Comparison of ENCODE assay signal across 28 cellular contexts in the genomic region with DNA sequence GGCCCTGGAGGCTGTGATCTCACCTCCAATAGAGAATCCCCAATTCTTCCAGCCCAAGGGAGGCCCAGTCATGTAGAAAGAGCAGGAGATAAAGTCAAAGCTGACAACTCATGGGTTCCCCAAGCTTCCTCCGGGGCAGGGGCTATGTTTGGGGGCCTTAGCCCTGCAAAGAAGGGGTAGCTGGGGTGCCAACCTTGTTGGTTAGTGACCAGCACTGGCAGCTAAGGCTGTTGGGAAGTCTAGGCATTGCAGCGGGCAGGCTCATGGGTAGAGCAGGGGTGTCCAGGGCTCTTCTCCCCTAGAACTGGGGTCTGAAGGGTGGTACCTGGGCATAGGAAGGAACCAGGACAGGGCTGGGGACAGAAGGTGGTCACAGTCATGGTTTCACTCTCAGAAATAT. TPM values are rescaled to one million over a fixed set of nuclear protein-coding genes. Genes with fewer than 3 reads are reported as not detected.
DNase-seq lines count a peak whose midpoint lies in the region; ATAC-seq and TF ChIP-seq lines count a peak whose summit lies in the region.
"Had no signal": no experiment of that assay in that cellular context is flagged by ENCODE, and none has a peak within 500 bp of the region (broad histone marks: within the 10 kb centered on the region; RNA-seq: fewer than 3 reads in every experiment).

No MANE protein-coding gene starts in this region.

- H3K4me1 ChIP-seq in lower lobe of right lung: peaks cover 34% of the 10 kb centered on the region
- H3K4me1 ChIP-seq in thoracic aorta (ENCODE audit: control insufficient read depth in 1 of 2, low read depth in 2 of 2): peaks cover 23 to 46% of the 10 kb centered on the region in 2 donors

- no peaks in the 10 kb centered on the region for H3K9me3 Mint-ChIP-seq in endothelial cell (ENCODE audit: unreplicated experiment)
- H3K9me3 Mint-ChIP-seq: activated naive CD8-positive, alpha-beta T cell treated with anti-CD3 and anti-CD28 coated beads, Interleukin-2, amount 10 ng/mL, durations not matched to agents 7 days and 5 days; activated T-helper 1 cell treated with anti-CD3 and anti-CD28 coated beads, Interleukin-12 subunit alpha, Interleukin-12 subunit beta, Interleukin-2, Interleukin-4 antibody, amounts not matched to agents 30 ng/mL and 10 ng/mL and 1 ng/mL, durations not matched to agents 14 hours and 24 hours and 36 hours; dendritic cell treated with granulocyte-macrophage colony-stimulating factor and Interleukin-4, amounts not matched to agents 40 ng/mL and 50 ng/mL, for 4 days; immature natural killer cell; naive thymus-derived CD8-positive, alpha-beta T cell had no signal

- H3K27me3 ChIP-seq in lower lobe of right lung (ENCODE audit: low read depth) (no peaks in the 10 kb centered on the region), thoracic aorta (replicated peaks; ENCODE audit: insufficient read depth) (no peaks in the 10 kb centered on the region)
- H3K27me3 ChIP-seq: body of pancreas, Peyer's patch, transverse colon had no signal

- H3K4me3 Mint-ChIP-seq in endothelial cell (ENCODE audit: unreplicated experiment): peak overlapping the region; percentile 47
- H3K4me3 Mint-ChIP-seq: activated naive CD8-positive, alpha-beta T cell treated with anti-CD3 and anti-CD28 coated beads, Interleukin-2, amount 10 ng/mL, durations not matched to agents 7 days and 5 days; activated T-helper 1 cell treated with anti-CD3 and anti-CD28 coated beads, Interleukin-12 subunit alpha, Interleukin-12 subunit beta, Interleukin-2, Interleukin-4 antibody, amounts not matched to agents 30 ng/mL and 10 ng/mL and 1 ng/mL, durations not matched to agents 14 hours and 24 hours and 36 hours; dendritic cell treated with granulocyte-macrophage colony-stimulating factor and Interleukin-4, amounts not matched to agents 40 ng/mL and 50 ng/mL, for 4 days; immature natural killer cell; naive thymus-derived CD8-positive, alpha-beta T cell had no signal

- no peaks in the 10 kb centered on the region for H3K9me3 ChIP-seq in lower lobe of right lung
- no peaks in the 10 kb centered on the region for H3K9me3 ChIP-seq in thoracic aorta
- H3K9me3 ChIP-seq: body of pancreas, Peyer's patch, transverse colon had no signal

- intact Hi-C loops in lower lobe of right lung (cut with DNase I): no loop called here

- peak; percentile 12 for DNase-seq in activated CD4-positive, CD25-positive, alpha-beta regulatory T cell treated with anti-CD3 and anti-CD28 coated beads, Interleukin-2, amount 50 U/mL, for 72 hours
- DNase-seq in activated CD4-positive, CD25-positive, alpha-beta regulatory T cell (lab: John Stamatoyannopoulos, UW): no peak
- no peak for DNase-seq in endothelial cell (ENCODE audit: low spot score)
- peak; percentile 13 for DNase-seq in lower lobe of right lung
- DNase-seq in thoracic aorta (ENCODE audit: low spot score): no peak
- DNase-seq in kidney tubule cell (ENCODE audit: low spot score): no peak
- DNase-seq: 8988T; activated naive CD8-positive, alpha-beta T cell treated with anti-CD3 and anti-CD28 coated beads, Interleukin-2, amount 10 ng/mL, durations not matched to agents 7 days and 5 days; COR-L47; immature natural killer cell; Kasumi-1; mesendoderm; NCI-H1092 treated with DMSO at 0.1 percent for 48 hours; NCI-H2081; NCI-H446; stimulated activated naive CD8-positive, alpha-beta T cell treated with anti-CD3 and anti-CD28 coated beads, Interleukin-15, Interleukin-2, amounts not matched to agents 100 U/mL and 50 U/mL, for 24 hours; transverse colon had no signal

- H3K27ac ChIP-seq in lower lobe of right lung (peak overlapping the region; percentile 28), thoracic aorta (peak overlapping the region; percentile 90 to 91)
- H3K27ac ChIP-seq: body of pancreas, parathyroid adenoma, Peyer's patch had no signal

- H3K27me3 Mint-ChIP-seq in endothelial cell (ENCODE audit: unreplicated experiment): peaks cover 9% of the 10 kb centered on the region

- H3K36me3 Mint-ChIP-seq in endothelial cell (ENCODE audit: low read depth, unreplicated experiment): peaks cover 16% of the 10 kb centered on the region
- H3K36me3 Mint-ChIP-seq: activated naive CD8-positive, alpha-beta T cell treated with anti-CD3 and anti-CD28 coated beads, Interleukin-2, amount 10 ng/mL, durations not matched to agents 7 days and 5 days; immature natural killer cell; naive thymus-derived CD8-positive, alpha-beta T cell had no signal

- no peak overlapping the region for H3K4me3 ChIP-seq in lower lobe of right lung
- H3K4me3 ChIP-seq in thoracic aorta: no peak overlapping the region
- H3K4me3 ChIP-seq: body of pancreas, Peyer's patch, transverse colon had no signal

- TF ChIP-seq CTCF in endothelial cell (IDR thresholded peaks at IDR 0.05; ENCODE audit: unreplicated experiment): no peak
- no peak for TF ChIP-seq CTCF in lower lobe of right lung (IDR thresholded peaks at IDR 0.05)
- no peak for TF ChIP-seq CTCF in thoracic aorta (IDR thresholded peaks at IDR 0.05)

- H3K27ac Mint-ChIP-seq in endothelial cell (ENCODE audit: unreplicated experiment): no peak overlapping the region
- H3K27ac Mint-ChIP-seq: activated naive CD8-positive, alpha-beta T cell treated with anti-CD3 and anti-CD28 coated beads, Interleukin-2, amount 10 ng/mL, durations not matched to agents 7 days and 5 days; activated T-helper 1 cell treated with anti-CD3 and anti-CD28 coated beads, Interleukin-12 subunit alpha, Interleukin-12 subunit beta, Interleukin-2, Interleukin-4 antibody, amounts not matched to agents 30 ng/mL and 10 ng/mL and 1 ng/mL, durations not matched to agents 14 hours and 24 hours and 36 hours; dendritic cell treated with granulocyte-macrophage colony-stimulating factor and Interleukin-4, amounts not matched to agents 40 ng/mL and 50 ng/mL, for 4 days; immature natural killer cell; naive thymus-derived CD8-positive, alpha-beta T cell had no signal

- H3K36me3 ChIP-seq in lower lobe of right lung: peaks cover 41% of the 10 kb centered on the region
- peaks cover 31% of the 10 kb centered on the region for H3K36me3 ChIP-seq in thoracic aorta
- H3K36me3 ChIP-seq: transverse colon had no signal

- peaks cover 21% of the 10 kb centered on the region for H3K4me1 Mint-ChIP-seq in endothelial cell (ENCODE audit: unreplicated experiment)

- ATAC-seq in lower lobe of right lung (no peak), thoracic aorta (ENCODE audit: insufficient number of reproducible peaks, low FRiP score, low read depth) (no peak), GM18861 (IDR thresholded peaks at IDR 0.05; ENCODE audit: unreplicated experiment) (no peak), GM21515 (IDR thresholded peaks at IDR 0.05; ENCODE audit: unreplicated experiment) (no peak)
- ATAC-seq: activated CD4-positive, CD25-positive, alpha-beta regulatory T cell treated with anti-CD3 and anti-CD28 coated beads, Interleukin-2, amount 50 U/mL, for 24 hours; body of pancreas; HCT116; naive thymus-derived CD8-positive, alpha-beta T cell; stimulated activated naive CD8-positive, alpha-beta T cell treated with anti-CD3 and anti-CD28 coated beads, Interleukin-15, Interleukin-2, amounts not matched to agents 100 U/mL and 50 U/mL, for 24 hours had no signal

RNA-seq across cellular contexts. Expression of a gene that starts 36.4 kb away (rescaled TPM):
- total RNA-seq in endothelial cell (ENCODE audit: unreplicated experiment) (216 TPM), lower lobe of right lung (362 TPM), thoracic aorta (100 to 1,000 TPM; 371 to 755 TPM)
- total RNA-seq: activated CD8-positive, alpha-beta memory T cell treated with anti-CD3 and anti-CD28 coated beads for 36 hours; activated T-helper 1 cell treated with anti-CD3 and anti-CD28 coated beads, Interleukin-12 subunit alpha, Interleukin-12 subunit beta, Interleukin-2, Interleukin-4 antibody, amounts not matched to agents 30 ng/mL and 10 ng/mL and 1 ng/mL, durations not matched to agents 14 hours and 24 hours and 36 hours; naive thymus-derived CD8-positive, alpha-beta T cell had no signal

Comparison
In these comparisons a context has a peak if more than half of its experiments do, and no peak if none do; other contexts are left out.
1. DNase-seq: peak in activated CD4-positive, CD25-positive, alpha-beta regulatory T cell treated with anti-CD3 and anti-CD28 coated beads, Interleukin-2, amount 50 U/mL, for 72 hours (single experiment) and lower lobe of right lung (single experiment); none in activated CD4-positive, CD25-positive, alpha-beta regulatory T cell (0 of 4), endothelial cell (single experiment), thoracic aorta (single experiment) and kidney tubule cell (single experiment).